In the genomic region with DNA sequence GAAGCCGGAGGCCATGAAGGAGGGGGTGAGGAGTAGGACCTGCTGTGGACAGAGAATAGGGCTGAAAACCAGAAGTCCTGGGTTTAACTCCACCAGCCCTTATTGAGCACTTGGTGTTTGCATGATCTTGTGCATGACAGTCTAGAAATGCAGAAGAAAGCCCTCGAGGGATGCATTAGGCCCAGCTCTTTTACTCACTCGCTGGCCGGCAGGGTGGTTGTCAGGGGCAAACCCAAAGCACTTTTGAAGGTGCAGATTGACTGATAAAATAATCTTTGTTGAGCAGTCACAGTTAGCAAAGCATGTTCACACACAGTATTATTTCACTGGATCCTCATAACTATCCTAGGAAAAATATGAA, we compare ENCODE assay signal across 25 cellular contexts. TPM values are rescaled to one million over a fixed set of nuclear protein-coding genes. Genes with fewer than 3 reads are reported as not detected.
"Had no signal": no experiment of that assay in that cellular context is flagged by ENCODE, and none has a peak within 500 bp of the region (broad histone marks: within the 10 kb centered on the region; RNA-seq: fewer than 3 reads in every experiment).

No MANE protein-coding gene starts in this region.

- H3K4me2 ChIP-seq: KMS-11 had no signal

- ATAC-seq: activated T-helper 17 cell treated with anti-CD3 and anti-CD28 coated beads, Interleukin-2, amount 50 U/mL, for 72 hours; PC-3; WTC11 had no signal

- H3K27ac Mint-ChIP-seq: activated CD4-positive, alpha-beta memory T cell treated with anti-CD3 and anti-CD28 coated beads for 36 hours; activated CD4-positive, alpha-beta T cell treated with anti-CD3 and anti-CD28 coated beads, Interleukin-2, amount 10 ng/mL, durations not matched to agents 24 days and 14 days; activated naive CD4-positive, alpha-beta T cell treated with anti-CD3 and anti-CD28 coated beads for 36 hours; activated naive CD8-positive, alpha-beta T cell; activated T-helper 17 cell treated with anti-CD3 and anti-CD28 coated beads, Interleukin-2, amount 50 U/mL, for 72 hours; T-helper 1 cell treated with Interleukin-12 subunit alpha and Interleukin-12 subunit beta and Interleukin-4 antibody, amounts not matched to agents 30 μg/mL and 1 μg/mL, for 36 hours; WTC11 had no signal

- H3K4me1 Mint-ChIP-seq: activated CD4-positive, alpha-beta T cell treated with anti-CD3 and anti-CD28 coated beads, Interleukin-2, amount 10 ng/mL, durations not matched to agents 24 days and 14 days; activated T-helper 17 cell treated with anti-CD3 and anti-CD28 coated beads, Interleukin-2, amount 50 U/mL, for 72 hours had no signal

- H3K27me3 Mint-ChIP-seq: activated naive CD8-positive, alpha-beta T cell had no signal

- H3K27me3 ChIP-seq: brain microvascular endothelial cell, cardiac muscle cell, MG63 had no signal

- H3K36me3 ChIP-seq: brain microvascular endothelial cell, cardiac muscle cell, MG63 had no signal

- H3K4me3 ChIP-seq: cardiac muscle cell, MG63 had no signal

- H3K9me3 ChIP-seq: MG63 had no signal

- H3K36me3 Mint-ChIP-seq: activated CD4-positive, alpha-beta memory T cell treated with anti-CD3 and anti-CD28 coated beads for 36 hours; activated naive CD8-positive, alpha-beta T cell; WTC11 had no signal

- DNase-seq: activated CD4-positive, alpha-beta memory T cell treated with anti-CD3 and anti-CD28 coated beads for 36 hours; activated CD4-positive, alpha-beta T cell treated with anti-CD3 and anti-CD28 coated beads for 1 hour; activated CD4-positive, alpha-beta T cell treated with anti-CD3 and anti-CD28 coated beads, Interleukin-2, amount 10 ng/mL, durations not matched to agents 24 days and 14 days; activated gamma-delta T cell; activated naive CD4-positive, alpha-beta T cell treated with anti-CD3 and anti-CD28 coated beads for 36 hours; activated T-cell treated with anti-CD3 and anti-CD28 coated beads for 4 hours; activated T-cell treated with anti-CD3 and anti-CD28 coated beads, Interleukin-2, amount 50 U/mL, for 48 hours; amygdala; brain microvascular endothelial cell; MG63; NCI-H146; NCI-H1930; NCI-H2107; NCI-H2171 treated with DMSO at 0.1 percent for 48 hours; NCI-H345; NCI-H510A; NK-92 treated with Interleukin-12 subunit alpha and Interleukin-12 subunit beta, amount 100 ng/mL, for 24 hours; PC-3; SHP77 treated with DMSO at 0.1 percent for 48 hours had no signal

- H3K4me3 Mint-ChIP-seq: activated CD4-positive, alpha-beta memory T cell treated with anti-CD3 and anti-CD28 coated beads for 36 hours; activated CD4-positive, alpha-beta T cell treated with anti-CD3 and anti-CD28 coated beads, Interleukin-2, amount 10 ng/mL, durations not matched to agents 24 days and 14 days; activated naive CD4-positive, alpha-beta T cell treated with anti-CD3 and anti-CD28 coated beads for 36 hours; activated naive CD8-positive, alpha-beta T cell; activated T-helper 17 cell treated with anti-CD3 and anti-CD28 coated beads, Interleukin-2, amount 50 U/mL, for 72 hours; T-helper 1 cell treated with Interleukin-12 subunit alpha and Interleukin-12 subunit beta and Interleukin-4 antibody, amounts not matched to agents 30 μg/mL and 1 μg/mL, for 36 hours; WTC11 had no signal

- H3K27ac ChIP-seq: brain microvascular endothelial cell, cardiac muscle cell, KMS-11 had no signal

- H3K9ac ChIP-seq: KMS-11 had no signal

- H3K9me3 Mint-ChIP-seq: activated CD4-positive, alpha-beta memory T cell treated with anti-CD3 and anti-CD28 coated beads for 36 hours; activated CD4-positive, alpha-beta T cell treated with anti-CD3 and anti-CD28 coated beads, Interleukin-2, amount 10 ng/mL, durations not matched to agents 24 days and 14 days; activated naive CD4-positive, alpha-beta T cell treated with anti-CD3 and anti-CD28 coated beads for 36 hours; activated T-helper 17 cell treated with anti-CD3 and anti-CD28 coated beads, Interleukin-2, amount 50 U/mL, for 72 hours; T-helper 1 cell treated with Interleukin-12 subunit alpha and Interleukin-12 subunit beta and Interleukin-4 antibody, amounts not matched to agents 30 μg/mL and 1 μg/mL, for 36 hours; WTC11 had no signal

RNA-seq across cellular contexts. Expression of gene CORO2B, which starts 55.3 kb away (rescaled TPM):
- total RNA-seq: activated naive CD4-positive, alpha-beta T cell treated with anti-CD3 and anti-CD28 coated beads for 36 hours had no signal
